ENCODE assay signal across 17 cellular contexts in genomic region chr15:77027111-77027696, GRCh38. TPM values are rescaled to one million over a fixed set of nuclear protein-coding genes. Genes with fewer than 3 reads are reported as not detected.
DNase-seq lines count a peak whose midpoint lies in the region; ATAC-seq, FAIRE-seq and TF ChIP-seq lines count a peak whose summit lies in the region.
"Had no signal": no experiment of that assay in that cellular context is flagged by ENCODE, and none has a peak within 500 bp of the region (broad histone marks: within the 10 kb centered on the region; RNA-seq: fewer than 3 reads in every experiment).

No MANE protein-coding gene starts in this region.

- H3K4me3 ChIP-seq in BE2C (ENCODE audit: low read depth, low read length) (no peak overlapping the region), small intestine (ENCODE audit: low read depth in 1 of 2, low read length in 2 of 2) (no peak overlapping the region), thyroid gland (replicated peaks in 1 of 3) (no peak overlapping the region)

- no peak for TF ChIP-seq POLR2A in thyroid gland (IDR thresholded peaks at IDR 0.05)

- H3K36me3 Mint-ChIP-seq in activated naive CD8-positive, alpha-beta T cell treated with anti-CD3 and anti-CD28 coated beads for 36 hours, result peaks cover 19% of the 10 kb centered on the region
- H3K36me3 Mint-ChIP-seq in naive thymus-derived CD8-positive, alpha-beta T cell, result peaks cover 0 to 28% (median 0%) of the 10 kb centered on the region in 3 donors

- H3K36me3 ChIP-seq in BE2C (no peaks in the 10 kb centered on the region), small intestine (ENCODE audit: control insufficient read depth in 2 of 2, insufficient read depth in 2 of 2, low read length in 2 of 2) (no peaks in the 10 kb centered on the region), thyroid gland (no peaks in the 10 kb centered on the region)
- H3K36me3 ChIP-seq: brain microvascular endothelial cell had no signal

- no peak for FAIRE-seq in small intestine (lab: Jason Lieb, UNC)

- H3K4me3 Mint-ChIP-seq in activated naive CD8-positive, alpha-beta T cell treated with anti-CD3 and anti-CD28 coated beads for 36 hours, result no peak overlapping the region
- no peak overlapping the region for H3K4me3 Mint-ChIP-seq in naive thymus-derived CD8-positive, alpha-beta T cell
- H3K4me3 Mint-ChIP-seq: T-cell had no signal

- 68 to 89% (median 84%) methylated on average over 12 of the region's 12 CpGs for WGBS in small intestine, 3 donors
- 83 to 87% methylated on average over 10 of the region's 12 CpGs for WGBS in thyroid gland, 2 donors

- H3K27ac ChIP-seq in small intestine (ENCODE audit: low read depth in 1 of 2, low read length in 1 of 2), result no peak overlapping the region
- H3K27ac ChIP-seq in thyroid gland, result no peak overlapping the region
- H3K27ac ChIP-seq: brain microvascular endothelial cell, psoas muscle had no signal

- H3K27me3 ChIP-seq in BE2C, result no peaks in the 10 kb centered on the region
- H3K27me3 ChIP-seq in small intestine (ENCODE audit: control insufficient read depth in 2 of 2, insufficient read depth in 2 of 2, low read length in 2 of 2), result no peaks in the 10 kb centered on the region
- no peaks in the 10 kb centered on the region for H3K27me3 ChIP-seq in thyroid gland
- H3K27me3 ChIP-seq: brain microvascular endothelial cell had no signal

- H3K9me3 ChIP-seq in BE2C (no peaks in the 10 kb centered on the region), small intestine (ENCODE audit: control insufficient read depth, low read depth) (no peaks in the 10 kb centered on the region), thyroid gland (no peaks in the 10 kb centered on the region)
- H3K9me3 ChIP-seq: psoas muscle had no signal

- no peak for ATAC-seq in naive thymus-derived CD8-positive, alpha-beta T cell
- no peak for ATAC-seq in GM18868 (IDR thresholded peaks at IDR 0.05; ENCODE audit: unreplicated experiment)
- ATAC-seq: T-cell had no signal

- peak; percentile 5 for DNase-seq in BE2C
- DNase-seq in CMK (ENCODE audit: low read depth), result peak; percentile 22
- no peak for DNase-seq in activated naive CD8-positive, alpha-beta T cell treated with anti-CD3 and anti-CD28 coated beads for 36 hours
- peak in 1 of 10 donors; percentile 50 for DNase-seq in naive thymus-derived CD8-positive, alpha-beta T cell
- DNase-seq in small intestine, result no peak
- no peak for DNase-seq in NCI-H1092 treated with DMSO at 0.1 percent for 48 hours (lab: John Stamatoyannopoulos, UW)
- DNase-seq in thyroid gland, result no peak
- DNase-seq: brain microvascular endothelial cell, hippocampal formation, mammary epithelial cell, NCI-H1105 treated with DMSO at 0.1 percent for 48 hours, NCI-H226, OCI-M1, substantia nigra had no signal

- no peaks in the 10 kb centered on the region for H3K4me1 ChIP-seq in BE2C
- H3K4me1 ChIP-seq in small intestine (ENCODE audit: control insufficient read depth in 2 of 2, insufficient read depth in 1 of 2, low read depth in 1 of 2, low read length in 1 of 2), result no peaks in the 10 kb centered on the region
- H3K4me1 ChIP-seq in thyroid gland, result peaks cover 0 to 9% of the 10 kb centered on the region in 2 donors
- H3K4me1 ChIP-seq: psoas muscle had no signal

- H3K27ac Mint-ChIP-seq in activated naive CD8-positive, alpha-beta T cell treated with anti-CD3 and anti-CD28 coated beads for 36 hours, result peak overlapping the region; percentile 62
- peak overlapping the region in 6 of 10 donors; percentile 27 to 72 (median 48) for H3K27ac Mint-ChIP-seq in naive thymus-derived CD8-positive, alpha-beta T cell

- no peak for TF ChIP-seq CTCF in BE2C (IDR thresholded peaks at IDR 0.05; ENCODE audit: low read depth, low read length)
- no peak for TF ChIP-seq CTCF in thyroid gland (IDR thresholded peaks at IDR 0.05)

- H3K4me1 Mint-ChIP-seq in activated naive CD8-positive, alpha-beta T cell treated with anti-CD3 and anti-CD28 coated beads for 36 hours, result peaks cover 32% of the 10 kb centered on the region
- H3K4me1 Mint-ChIP-seq in naive thymus-derived CD8-positive, alpha-beta T cell, result peaks cover 15 to 39% (median 33%) of the 10 kb centered on the region in 4 donors

- no peaks in the 10 kb centered on the region for H3K9me3 Mint-ChIP-seq in activated naive CD8-positive, alpha-beta T cell treated with anti-CD3 and anti-CD28 coated beads for 36 hours
- H3K9me3 Mint-ChIP-seq in naive thymus-derived CD8-positive, alpha-beta T cell, result no peaks in the 10 kb centered on the region
- H3K9me3 Mint-ChIP-seq: T-cell had no signal

- H3K27me3 Mint-ChIP-seq in activated naive CD8-positive, alpha-beta T cell treated with anti-CD3 and anti-CD28 coated beads for 36 hours, result no peaks in the 10 kb centered on the region
- H3K27me3 Mint-ChIP-seq in naive thymus-derived CD8-positive, alpha-beta T cell, result no peaks in the 10 kb centered on the region
- H3K27me3 Mint-ChIP-seq: T-cell had no signal

- POLR2A ChIA-PET in naive thymus-derived CD8-positive, alpha-beta T cell (lab: Charles Lee), result interaction anchor here (1.0 to 1.2 kb wide), 3 partner anchors 32 to 96 kb away, joined by 3 to 4 read pairs (median 3); partner anchors contain the start of gene RCN2

- intact Hi-C loops in thyroid gland (cut with DNase I), result loop anchor here (10.0 kb wide), 1 partner anchor 78 kb away; no protein-coding TSS in a partner anchor

RNA-seq across cellular contexts. Expression of gene PSTPIP1, which starts 32.3 kb away (rescaled TPM):
- 7.2 TPM for polyA plus RNA-seq in BE2C (2012; ENCODE audit: insufficient read depth, insufficient read length, low read depth)
- total RNA-seq in activated naive CD8-positive, alpha-beta T cell treated with anti-CD3 and anti-CD28 coated beads for 36 hours, result 10 to 100 TPM; 93.4 to 94.5 TPM
- total RNA-seq in naive thymus-derived CD8-positive, alpha-beta T cell, result 100 to 1,000 TPM; 118 to 124 TPM
- polyA plus RNA-seq in naive thymus-derived CD8-positive, alpha-beta T cell, result 10 to 100 TPM; 34.0 to 50.6 (median 41.8) TPM
- 10 to 100 TPM in 1 of 3 donors, 1 to 10 TPM in 2; 1.8 to 17.0 (median 4.1) TPM for polyA plus RNA-seq in small intestine
- total RNA-seq in thyroid gland, result 1 to 10 TPM; 1.4 to 6.9 (median 3.7) TPM

RNA-seq across cellular contexts. Expression of gene TSPAN3, which starts 43.7 kb away (rescaled TPM):
- 387 TPM for polyA plus RNA-seq in BE2C (2012; ENCODE audit: insufficient read depth, insufficient read length, low read depth)
- total RNA-seq in activated naive CD8-positive, alpha-beta T cell treated with anti-CD3 and anti-CD28 coated beads for 36 hours, result 10 to 100 TPM; 40.6 to 43.1 TPM
- total RNA-seq in naive thymus-derived CD8-positive, alpha-beta T cell, result 10 to 100 TPM; 36.6 to 36.8 TPM
- 100 to 1,000 TPM in 2 of 3 donors, 10 to 100 TPM in 1; 87.9 to 120 (median 115) TPM for polyA plus RNA-seq in naive thymus-derived CD8-positive, alpha-beta T cell
- polyA plus RNA-seq in small intestine, result 100 to 1,000 TPM; 263 to 352 (median 334) TPM
- 100 to 1,000 TPM; 330 to 637 (median 593) TPM for total RNA-seq in thyroid gland

Comparison
In these comparisons a context has a peak if more than half of its experiments do, and no peak if none do; other contexts are left out.
1. DNase-seq: peak in BE2C (single experiment) and CMK (single experiment); none in activated naive CD8-positive, alpha-beta T cell treated with anti-CD3 and anti-CD28 coated beads for 36 hours (single experiment), small intestine (single experiment), NCI-H1092 treated with DMSO at 0.1 percent for 48 hours (single experiment) and thyroid gland (0 of 2).
2. RNA of gene PSTPIP1, which starts 32.3 kb away (total RNA-seq): 118 to 124 TPM in naive thymus-derived CD8-positive, alpha-beta T cell and 93.4 to 94.5 TPM in activated naive CD8-positive, alpha-beta T cell treated with anti-CD3 and anti-CD28 coated beads for 36 hours; 1.4 to 6.9 TPM in thyroid gland; every median in the first group is over 10 times any median in the second.
3. RNA of gene TSPAN3, which starts 43.7 kb away (total RNA-seq): 330 to 637 TPM in thyroid gland; 40.6 to 43.1 TPM in activated naive CD8-positive, alpha-beta T cell treated with anti-CD3 and anti-CD28 coated beads for 36 hours and 36.6 to 36.8 TPM in naive thymus-derived CD8-positive, alpha-beta T cell; every median in the first group is over 4 times any median in the second.